In genomic region chr13:39864221-39864620, GRCh38 we compare ENCODE assay signal across 25 cellular contexts.
"Had no signal": no experiment of that assay in that cellular context is flagged by ENCODE, and none has a peak within 500 bp of the region (broad histone marks: within the 10 kb centered on the region; RNA-seq: fewer than 3 reads in every experiment).

No MANE protein-coding gene starts in this region.

- FAIRE-seq: small intestine, urothelium cell line had no signal

- H3K9me3 ChIP-seq: ovary, psoas muscle, right lobe of liver, sigmoid colon, stomach, thoracic aorta, thyroid gland, tibial nerve, upper lobe of left lung, vagina had no signal

- H3K36me3 ChIP-seq: neural progenitor cell, ovary, right lobe of liver, sigmoid colon, stomach, thoracic aorta, thyroid gland, tibial nerve, upper lobe of left lung, vagina had no signal

- H2AFZ ChIP-seq: neural progenitor cell, parathyroid adenoma had no signal

- H3K27ac ChIP-seq: neural progenitor cell, ovary, parathyroid adenoma, psoas muscle, right lobe of liver, sigmoid colon, stomach, thoracic aorta, thyroid gland, tibial nerve, upper lobe of left lung, vagina had no signal

- H3K4me3 ChIP-seq: neural progenitor cell, ovary, psoas muscle, right lobe of liver, sigmoid colon, stomach, thoracic aorta, thyroid gland, tibial nerve, upper lobe of left lung, vagina had no signal

- H3K4me2 ChIP-seq: neural progenitor cell had no signal

- H3K4me1 ChIP-seq: neural progenitor cell, parathyroid adenoma, psoas muscle, right lobe of liver, sigmoid colon, stomach, thyroid gland, tibial nerve, upper lobe of left lung, vagina had no signal

- H3K9ac ChIP-seq: neural progenitor cell, parathyroid adenoma had no signal

- DNase-seq: natural killer cell; occipital lobe; ovary; posterior cingulate gyrus; psoas muscle; retina; right cardiac atrium; right lobe of liver; sigmoid colon; small intestine; stimulated activated CD4-positive, alpha-beta T cell treated with anti-CD3 and anti-CD28 coated beads, Interleukin-15, amount 100 ng/mL, for 24 hours; stimulated activated CD4-positive, alpha-beta T cell treated with anti-CD3 and anti-CD28 coated beads, Interleukin-2, amount 100 ng/mL, for 24 hours; stimulated activated CD4-positive, alpha-beta T cell treated with anti-CD3 and anti-CD28 coated beads, Interleukin-2, amount 100 ng/mL, for 48 hours; stimulated activated CD4-positive, alpha-beta T cell treated with anti-CD3 and anti-CD28 coated beads, Interleukin-4, amount 100 ng/mL, for 24 hours; stimulated activated naive B cell treated with anti-CD40 and anti-IgM and Interleukin-4, amounts not matched to agents 10 μg/mL and 1 μg/mL and 100 μg/mL, for 72 hours; stimulated activated naive CD4-positive, alpha-beta T cell treated with Interleukin-2 at 50 U/mL for 16 hours; stomach; thyroid gland; upper lobe of left lung had no signal

- H3K79me2 ChIP-seq: parathyroid adenoma had no signal

- H3K27me3 ChIP-seq: neural progenitor cell, ovary, right lobe of liver, stomach, thyroid gland, tibial nerve, upper lobe of left lung, vagina had no signal
